8 cellular contexts compared by ENCODE assay signal in the genomic region with DNA sequence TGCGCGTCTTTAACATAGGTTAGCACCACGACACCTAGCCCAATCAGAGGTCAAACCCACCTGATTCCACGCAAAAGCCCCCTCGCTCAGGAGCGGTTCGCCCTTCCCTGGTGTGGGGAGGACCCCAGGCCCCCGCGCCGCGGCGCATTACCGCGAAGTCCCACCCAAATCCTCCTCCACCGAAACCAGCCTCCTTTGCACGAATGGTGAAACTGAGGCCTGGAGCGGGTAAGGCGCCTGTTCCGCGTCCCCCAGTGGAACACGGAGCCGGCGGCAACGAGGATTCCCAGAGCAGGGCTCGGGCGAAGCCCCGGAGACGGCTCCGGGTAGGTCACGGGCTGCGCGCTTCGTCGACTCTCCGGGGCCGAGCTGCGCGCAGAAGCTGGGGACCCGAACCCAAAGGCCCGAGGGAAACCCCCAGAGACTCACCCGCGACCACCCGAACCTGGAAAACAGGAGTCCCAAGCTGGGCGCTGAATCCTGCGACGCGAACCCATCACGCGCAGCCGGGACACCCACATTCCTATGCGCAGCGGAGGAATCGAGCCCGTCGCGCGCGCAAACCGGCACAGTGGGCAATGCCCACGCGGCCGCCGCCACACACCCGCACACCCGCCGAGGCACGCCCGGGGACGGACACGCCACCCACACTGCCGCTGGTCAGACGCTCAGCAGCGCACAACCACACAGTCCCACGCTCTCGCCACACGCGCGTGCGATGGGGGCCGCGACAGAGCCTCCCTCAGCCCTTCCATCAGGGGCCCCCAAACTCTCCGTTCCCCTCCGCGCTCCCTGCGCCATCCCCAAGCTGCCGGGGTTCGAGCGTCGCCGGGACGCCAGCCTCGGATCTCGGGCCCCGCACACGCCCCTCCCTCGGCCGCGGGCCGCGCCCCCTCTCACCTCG. TPM values are rescaled to one million over a fixed set of nuclear protein-coding genes. Genes with fewer than 3 reads are reported as not detected.
DNase-seq lines count a peak whose midpoint lies in the region; ATAC-seq and TF ChIP-seq lines count a peak whose summit lies in the region.

No MANE protein-coding gene starts in this region.

- H3K36me3 ChIP-seq in body of pancreas (replicated peaks in 1 of 2; ENCODE audit: insufficient read depth in 1 of 2, low read depth in 2 of 2): no peaks in the 10 kb centered on the region
- no peaks in the 10 kb centered on the region for H3K36me3 ChIP-seq in liver (ENCODE audit: control insufficient read depth in 4 of 4, insufficient read depth in 3 of 4, low read depth in 1 of 4, low read length in 3 of 4)
- H3K36me3 ChIP-seq in mucosa of descending colon (ENCODE audit: low read depth): no peaks in the 10 kb centered on the region

- peak in 2 of 4 donors; percentile 6 to 18 for DNase-seq in body of pancreas
- DNase-seq in type B pancreatic cell (ENCODE audit: extremely low spot score, unreplicated experiment): no peak
- DNase-seq in 8988T: no peak
- DNase-seq in mucosa of descending colon: no peak

- no peak overlapping the region for H3K27ac ChIP-seq in body of pancreas
- H3K27ac ChIP-seq in liver (ENCODE audit: low read depth in 1 of 2, low read length in 2 of 2): no peak overlapping the region

- ATAC-seq in GM18909 (IDR thresholded peaks at IDR 0.05; ENCODE audit: poor library complexity, unreplicated experiment): peak; percentile 28
- ATAC-seq in HG03354 (IDR thresholded peaks at IDR 0.05; ENCODE audit: poor library complexity, severe bottlenecking, unreplicated experiment): peak; percentile 33
- peak; percentile 12 for ATAC-seq in body of pancreas
- no peak for ATAC-seq in HG02970 (IDR thresholded peaks at IDR 0.05; ENCODE audit: low FRiP score, unreplicated experiment)
- ATAC-seq in mucosa of descending colon: no peak

- H3K9me3 ChIP-seq in body of pancreas (no peaks in the 10 kb centered on the region), liver (ENCODE audit: control insufficient read depth in 4 of 4, low read length in 3 of 4) (peaks cover 0 to 10% (median 7%) of the 10 kb centered on the region in 4 donors), mucosa of descending colon (no peaks in the 10 kb centered on the region)

- H3K4me1 ChIP-seq in body of pancreas (peaks cover 22% of the 10 kb centered on the region), liver (ENCODE audit: control insufficient read depth in 4 of 4, insufficient read depth in 4 of 4, low read length in 3 of 4) (peaks cover 13 to 22% (median 16%) of the 10 kb centered on the region in 4 donors), mucosa of descending colon (ENCODE audit: low read depth) (peaks cover 15% of the 10 kb centered on the region)

- H3K4me3 Mint-ChIP-seq in type B pancreatic cell: peak overlapping the region; percentile 58

- WGBS in body of pancreas, 2 donors: 0 to 4% methylated on average over 3 to 87 of the region's 101 CpGs
- 4% methylated on average over 101 of the region's 101 CpGs for WGBS in liver

- no peak overlapping the region for H3K27ac Mint-ChIP-seq in type B pancreatic cell

- peaks cover 3 to 14% of the 10 kb centered on the region in 2 donors for H3K27me3 ChIP-seq in body of pancreas
- peaks cover 4 to 22% (median 8%) of the 10 kb centered on the region in 4 donors for H3K27me3 ChIP-seq in liver (ENCODE audit: control insufficient read depth in 4 of 4, insufficient read depth in 4 of 4, low read length in 3 of 4)

- TF ChIP-seq CTCF in body of pancreas (IDR thresholded peaks at IDR 0.05) (no peak), liver (IDR thresholded peaks at IDR 0.05; ENCODE audit: low read depth, low read length, missing input control) (no peak), type B pancreatic cell (conservative IDR thresholded peaks at IDR 0.05) (no peak), mucosa of descending colon (IDR thresholded peaks at IDR 0.05) (no peak)

- peaks cover 77% of the 10 kb centered on the region for H3K27me3 Mint-ChIP-seq in type B pancreatic cell

- peaks cover 6% of the 10 kb centered on the region for H3K36me3 Mint-ChIP-seq in type B pancreatic cell

- no peak overlapping the region for H3K9ac ChIP-seq in liver (ENCODE audit: low read depth in 1 of 2, low read length in 2 of 2)

- peaks cover 9% of the 10 kb centered on the region for H3K9me3 Mint-ChIP-seq in type B pancreatic cell

- TF ChIP-seq RAD21 in liver (IDR thresholded peaks at IDR 0.05): no peak

- no peak for TF ChIP-seq POLR2A in body of pancreas (IDR thresholded peaks at IDR 0.05)

- intact Hi-C loops in body of pancreas (cut with DNase I) (no loop called here), mucosa of descending colon (cut with DNase I, micrococcal nuclease) (no loop called here)

- H3K4me1 Mint-ChIP-seq in type B pancreatic cell (ENCODE audit: unreplicated experiment): peaks cover 29% of the 10 kb centered on the region

- peak overlapping the region in 1 of 2 donors; percentile 31 for H3K4me3 ChIP-seq in body of pancreas
- H3K4me3 ChIP-seq in liver (ENCODE audit: low read depth in 1 of 3, low read length in 3 of 3): peak overlapping the region in 2 of 3 donors; percentile 45 to 66
- no peak overlapping the region for H3K4me3 ChIP-seq in mucosa of descending colon

TF ChIP-seq in liver, 16 proteins besides CTCF, POLR2A, EP300 and RAD21:
- TF ChIP-seq, protein P1, sequence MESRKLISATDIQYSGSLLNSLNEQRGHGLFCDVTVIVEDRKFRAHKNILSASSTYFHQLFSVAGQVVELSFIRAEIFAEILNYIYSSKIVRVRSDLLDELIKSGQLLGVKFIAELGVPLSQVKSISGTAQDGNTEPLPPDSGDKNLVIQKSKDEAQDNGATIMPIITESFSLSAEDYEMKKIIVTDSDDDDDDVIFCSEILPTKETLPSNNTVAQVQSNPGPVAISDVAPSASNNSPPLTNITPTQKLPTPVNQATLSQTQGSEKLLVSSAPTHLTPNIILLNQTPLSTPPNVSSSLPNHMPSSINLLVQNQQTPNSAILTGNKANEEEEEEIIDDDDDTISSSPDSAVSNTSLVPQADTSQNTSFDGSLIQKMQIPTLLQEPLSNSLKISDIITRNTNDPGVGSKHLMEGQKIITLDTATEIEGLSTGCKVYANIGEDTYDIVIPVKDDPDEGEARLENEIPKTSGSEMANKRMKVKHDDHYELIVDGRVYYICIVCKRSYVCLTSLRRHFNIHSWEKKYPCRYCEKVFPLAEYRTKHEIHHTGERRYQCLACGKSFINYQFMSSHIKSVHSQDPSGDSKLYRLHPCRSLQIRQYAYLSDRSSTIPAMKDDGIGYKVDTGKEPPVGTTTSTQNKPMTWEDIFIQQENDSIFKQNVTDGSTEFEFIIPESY (IDR thresholded peaks at IDR 0.05): no peak
- TF ChIP-seq FOXA1 (IDR thresholded peaks at IDR 0.05): no peak
- TF ChIP-seq SP1 (IDR thresholded peaks at IDR 0.05): no peak
- no peak for TF ChIP-seq TAF1 (conservative IDR thresholded peaks at IDR 0.05)

RNA-seq across cellular contexts. Expression of a gene that starts 0.5 kb away (rescaled TPM):
- under 1 TPM in 1 of 2 donors, not detected in 1; 0.33 TPM for total RNA-seq in body of pancreas
- total RNA-seq in liver: under 1 TPM in 1 of 2 donors, not detected in 1; under 0.01 TPM
- under 1 TPM in 1 of 2 donors, not detected in 1; 0.05 TPM for polyA plus RNA-seq in liver
- 0.17 and 2.1 TPM in 2 replicates for total RNA-seq in type B pancreatic cell (ENCODE audit: low replicate concordance)
- total RNA-seq in mucosa of descending colon: under 1 TPM; 0.09 to 0.24 (median 0.14) TPM

Comparison
In these comparisons a context has a peak if more than half of its experiments do, and no peak if none do; other contexts are left out.
1. ATAC-seq: peak in GM18909 (single experiment), HG03354 (single experiment) and body of pancreas (single experiment); none in HG02970 (single experiment) and mucosa of descending colon (single experiment).